Comparison of ENCODE assay signal across 1 cellular context in the genomic region with DNA sequence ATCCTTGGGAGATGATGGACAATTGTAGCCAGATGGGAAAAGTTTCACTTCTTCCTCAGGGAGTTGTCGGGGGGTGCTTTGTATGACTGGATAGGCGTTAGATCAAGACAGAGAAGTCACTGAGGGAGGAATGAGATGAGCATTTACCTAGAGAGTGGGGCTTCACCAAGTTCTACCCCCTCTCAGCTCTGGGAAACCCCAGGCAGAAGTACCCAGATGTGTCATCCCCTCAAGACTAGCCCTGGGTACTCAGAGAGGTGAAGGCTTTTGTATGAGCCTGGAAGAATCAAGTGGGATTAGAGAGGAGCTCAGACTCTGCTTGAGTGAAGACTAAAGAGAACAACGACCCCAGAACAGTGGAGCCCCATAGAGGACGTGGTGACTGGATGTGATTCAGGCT.
TF ChIP-seq lines count a peak whose summit lies in the region.

No MANE protein-coding gene starts in this region.

TF ChIP-seq in GM23338, 12 proteins besides CTCF, POLR2A, EP300 and RAD21 (continued from another document):
- TF ChIP-seq ZNF462 (CRISPR knock-in tag; IDR thresholded peaks at IDR 0.05) (no peak), ZNF331 (CRISPR knock-in tag; IDR thresholded peaks at IDR 0.05; ENCODE audit: low read depth) (no peak), EZH2phosphoT487 (IDR thresholded peaks at IDR 0.05; ENCODE audit: unreplicated experiment) (no peak), ZNF114 (CRISPR knock-in tag; IDR thresholded peaks at IDR 0.05) (no peak), JUNB (IDR thresholded peaks at IDR 0.05; ENCODE audit: unreplicated experiment) (no peak), CREB1 (CRISPR knock-in tag; IDR thresholded peaks at IDR 0.05; ENCODE audit: low read depth) (no peak), EZH2 (IDR thresholded peaks at IDR 0.05; ENCODE audit: low read depth, unreplicated experiment) (no peak), STAT1 (IDR thresholded peaks at IDR 0.05; ENCODE audit: unreplicated experiment) (no peak)
- TF ChIP-seq, protein P1, sequence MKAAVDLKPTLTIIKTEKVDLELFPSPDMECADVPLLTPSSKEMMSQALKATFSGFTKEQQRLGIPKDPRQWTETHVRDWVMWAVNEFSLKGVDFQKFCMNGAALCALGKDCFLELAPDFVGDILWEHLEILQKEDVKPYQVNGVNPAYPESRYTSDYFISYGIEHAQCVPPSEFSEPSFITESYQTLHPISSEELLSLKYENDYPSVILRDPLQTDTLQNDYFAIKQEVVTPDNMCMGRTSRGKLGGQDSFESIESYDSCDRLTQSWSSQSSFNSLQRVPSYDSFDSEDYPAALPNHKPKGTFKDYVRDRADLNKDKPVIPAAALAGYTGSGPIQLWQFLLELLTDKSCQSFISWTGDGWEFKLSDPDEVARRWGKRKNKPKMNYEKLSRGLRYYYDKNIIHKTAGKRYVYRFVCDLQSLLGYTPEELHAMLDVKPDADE (IDR thresholded peaks at IDR 0.05): no peak
